In the genomic region with DNA sequence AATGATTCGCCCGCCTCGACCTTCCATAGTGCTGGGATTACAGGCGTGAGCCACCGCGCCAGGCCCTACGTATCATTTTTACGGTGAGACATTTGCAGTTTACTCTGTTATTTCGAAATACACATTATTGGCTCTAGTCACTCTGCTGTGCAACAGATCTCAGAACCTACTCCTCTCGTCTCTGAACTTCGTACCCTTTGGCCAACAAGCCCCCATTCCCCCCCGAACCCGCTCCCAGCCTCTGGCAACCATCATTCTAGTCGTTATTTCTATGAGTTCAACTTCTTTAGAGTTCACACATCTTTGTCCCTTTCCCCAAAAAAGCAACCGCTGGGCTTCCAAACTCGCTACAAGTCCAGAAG, we compare ENCODE assay signal across 8 cellular contexts. TPM values are rescaled to one million over a fixed set of nuclear protein-coding genes. Genes with fewer than 3 reads are reported as not detected.
DNase-seq lines count a peak whose midpoint lies in the region; ATAC-seq and TF ChIP-seq lines count a peak whose summit lies in the region.

No MANE protein-coding gene starts in this region.

- H3K27me3 ChIP-seq in DOHH2 (ENCODE audit: control insufficient read depth, low read length) (peaks cover 33% of the 10 kb centered on the region), osteoblast (ENCODE audit: insufficient read depth, low read length) (no peaks in the 10 kb centered on the region)

- H3K4me1 ChIP-seq in DOHH2 (ENCODE audit: control insufficient read depth, low read length) (peaks cover 15% of the 10 kb centered on the region), osteoblast (ENCODE audit: insufficient read depth, low read length) (peaks cover 7% of the 10 kb centered on the region)

- peak overlapping the region; percentile 85 for H2AFZ ChIP-seq in osteoblast (ENCODE audit: low read length)

- peak overlapping the region; percentile 75 for H3K4me3 ChIP-seq in DOHH2 (ENCODE audit: low read length)
- H3K4me3 ChIP-seq in foreskin fibroblast (ENCODE audit: low read depth in 1 of 2, low read length in 2 of 2), result peak overlapping the region; percentile 72 to 88
- H3K4me3 ChIP-seq in osteoblast (ENCODE audit: insufficient read depth, low read length), result peak overlapping the region; percentile 89

- no peaks in the 10 kb centered on the region for H3F3A ChIP-seq in DOHH2 (ENCODE audit: control insufficient read depth, insufficient read depth)

- no peaks in the 10 kb centered on the region for H3K79me2 ChIP-seq in DOHH2 (ENCODE audit: control insufficient read depth, low read length)
- peaks cover 13% of the 10 kb centered on the region for H3K79me2 ChIP-seq in osteoblast (ENCODE audit: insufficient read depth, low read length)

- H3K9me2 ChIP-seq in DOHH2 (replicated peaks; ENCODE audit: control insufficient read depth, low read length), result no peaks in the 10 kb centered on the region

- ATAC-seq in HG02938 (IDR thresholded peaks at IDR 0.05; ENCODE audit: unreplicated experiment), result peak; percentile 19

- H3K27ac ChIP-seq in DOHH2 (ENCODE audit: low read depth, low read length) (no peak overlapping the region), osteoblast (ENCODE audit: low read depth, low read length) (peak overlapping the region; percentile 83)

- H4K20me1 ChIP-seq in DOHH2 (ENCODE audit: control insufficient read depth, insufficient read depth, low read depth, low read length) (no peaks in the 10 kb centered on the region), osteoblast (ENCODE audit: insufficient read depth, low read length) (peaks cover 5% of the 10 kb centered on the region)

- peak overlapping the region; percentile 92 for H3K4me2 ChIP-seq in DOHH2 (ENCODE audit: low read length)
- H3K4me2 ChIP-seq in osteoblast (ENCODE audit: insufficient read depth, low read length), result peak overlapping the region; percentile 81

- H3K9me3 ChIP-seq in DOHH2 (ENCODE audit: control insufficient read depth, insufficient read depth, low read length) (no peaks in the 10 kb centered on the region), osteoblast (ENCODE audit: low read depth, low read length) (no peaks in the 10 kb centered on the region)

- H3K36me3 ChIP-seq in DOHH2 (ENCODE audit: control insufficient read depth, low read length), result no peaks in the 10 kb centered on the region
- peaks cover 31% of the 10 kb centered on the region for H3K36me3 ChIP-seq in osteoblast (ENCODE audit: insufficient read depth, low read length)

- TF ChIP-seq CTCF in DOHH2 (IDR thresholded peaks at IDR 0.05; ENCODE audit: low read depth, low read length, poor library complexity, severe bottlenecking), result no peak
- TF ChIP-seq CTCF in foreskin fibroblast (IDR thresholded peaks at IDR 0.05; ENCODE audit: low read depth, low read length), result no peak
- TF ChIP-seq CTCF in osteoblast (IDR thresholded peaks at IDR 0.05; ENCODE audit: extremely low read depth, low read depth, low read length), result no peak

- peak; percentile 56 for DNase-seq in activated CD8-positive, alpha-beta memory T cell treated with anti-CD3 and anti-CD28 coated beads, Interleukin-2, amount 50 U/mL, for 48 hours
- peak; percentile 35 to 69 for DNase-seq in foreskin fibroblast
- DNase-seq in osteoblast (ENCODE audit: insufficient read length, low spot score, missing footprints), result peak; percentile 63
- no peak for DNase-seq in DMS153 treated with DMSO at 0.1 percent for 48 hours (lab: John Stamatoyannopoulos, UW; ENCODE audit: unreplicated experiment)
- no peak for DNase-seq in T-helper 9 cell
- DNase-seq in GM19238 (ENCODE audit: insufficient read length, low spot score), result no peak

RNA-seq across cellular contexts. Expression of a gene that starts 0.7 kb away (rescaled TPM):
- 55.1 and 62.6 TPM in 2 replicates for total RNA-seq in osteoblast

RNA-seq across cellular contexts. Expression of a gene that starts 32.4 kb away (rescaled TPM):
- total RNA-seq in osteoblast, result 7.1 and 8.3 TPM in 2 replicates

Comparison
In these comparisons a context has a peak if more than half of its experiments do, and no peak if none do; other contexts are left out.
1. DNase-seq: peak in activated CD8-positive, alpha-beta memory T cell treated with anti-CD3 and anti-CD28 coated beads, Interleukin-2, amount 50 U/mL, for 48 hours (single experiment), foreskin fibroblast (2 of 2) and osteoblast (single experiment); none in DMS153 treated with DMSO at 0.1 percent for 48 hours (single experiment), T-helper 9 cell (single experiment) and GM19238 (single experiment).
2. Peak in every context shown above with its lines, with median percentiles within 50 percentile points of each other: H3K4me3 ChIP-seq.